In genomic region chr6:75208564-75209431, GRCh38 we compare ENCODE assay signal across 8 cellular contexts. TPM values are rescaled to one million over a fixed set of nuclear protein-coding genes. Genes with fewer than 3 reads are reported as not detected.
DNase-seq lines count a peak whose midpoint lies in the region; ATAC-seq and TF ChIP-seq lines count a peak whose summit lies in the region.

No MANE protein-coding gene starts in this region.

- DNase-seq in DMS79 (lab: John Stamatoyannopoulos, UW) (peak; percentile 41), HuH-7.5 (ENCODE audit: low spot score) (peak; percentile 83), PC-9 (peak; percentile 63 to 83), fibroblast of pulmonary artery (ENCODE audit: low read depth) (peak; percentile 88), neuronal stem cell (ENCODE audit: low spot score) (peak; percentile 86)
- peak; percentile 90 to 92 for DNase-seq in activated T-cell treated with anti-CD3 and anti-CD28 coated beads, Interleukin-2, amount 50 U/mL, for 48 hours

- H2BK15ac ChIP-seq in neuronal stem cell (ENCODE audit: low read length): no peak overlapping the region

- H2BK5ac ChIP-seq in neuronal stem cell (ENCODE audit: low read length): no peak overlapping the region

- peaks cover 8% of the 10 kb centered on the region; the same call in 1 of the 2 replicates for H3F3A ChIP-seq in PC-9 (ENCODE audit: insufficient read depth, low read depth)

- CTCF ChIA-PET in PC-9 (lab: Charles Lee): interaction anchor here (0.5 to 1.6 kb wide), 22 partner anchors 12 to 1627 kb away, joined by 3 to 19 read pairs (median 3); no protein-coding TSS in a partner anchor

- H4K91ac ChIP-seq in neuronal stem cell (ENCODE audit: low read depth, low read length, poor library complexity): no peak overlapping the region

- POLR2A ChIA-PET in PC-9 (lab: Charles Lee; ENCODE audit: unreplicated experiment): no interaction called here

- H3K4me1 ChIP-seq in PC-9 (replicated peaks; ENCODE audit: insufficient read depth): peaks cover 25% of the 10 kb centered on the region; the same call in 1 of the 2 replicates
- H3K4me1 ChIP-seq in neuronal stem cell (ENCODE audit: control insufficient read depth in 2 of 2, insufficient read depth in 1 of 2, low read depth in 1 of 2, low read length in 2 of 2): peaks cover 5 to 21% of the 10 kb centered on the region in 2 donors
- peaks cover 2 to 76% (median 69%) of the 10 kb centered on the region in 5 donors for H3K4me1 ChIP-seq in subcutaneous abdominal adipose tissue (ENCODE audit: control insufficient read depth in 5 of 5, insufficient read depth in 5 of 5, low read length in 5 of 5)

- no peaks in the 10 kb centered on the region for H3K79me1 ChIP-seq in neuronal stem cell (ENCODE audit: low read depth, low read length)

- H3K27ac ChIP-seq in PC-9 (no peak overlapping the region), neuronal stem cell (replicated peaks; ENCODE audit: low read length) (no peak overlapping the region), subcutaneous abdominal adipose tissue (ENCODE audit: low read depth, low read length) (peak overlapping the region; percentile 21)

- no peak overlapping the region for H3K18ac ChIP-seq in neuronal stem cell (ENCODE audit: low read length)

- no TSS peak for BruUV-seq in PC-9 (replicated peaks; lab: Mats Ljungman, UMichigan)

- no peak overlapping the region for H2BK12ac ChIP-seq in neuronal stem cell (ENCODE audit: low read length)

- H3K36me3 ChIP-seq in PC-9 (ENCODE audit: low read depth) (no peaks in the 10 kb centered on the region), neuronal stem cell (replicated peaks in 1 of 2; ENCODE audit: control insufficient read depth in 2 of 2, insufficient read depth in 2 of 2, low read length in 2 of 2) (no peaks in the 10 kb centered on the region), subcutaneous abdominal adipose tissue (ENCODE audit: control insufficient read depth in 5 of 5, insufficient read depth in 5 of 5, low read length in 5 of 5) (no peaks in the 10 kb centered on the region)

- TF ChIP-seq CTCF in PC-9 (conservative IDR thresholded peaks at IDR 0.05) (peak; percentile 88), fibroblast of pulmonary artery (IDR thresholded peaks at IDR 0.05; ENCODE audit: low read length, missing control alignments) (peak; percentile 87)

- no CpG with 5 or more reads among the region's 26 CpGs for WGBS in neuronal stem cell (ENCODE audit: extremely low coverage in 2 of 2, insufficient read length in 2 of 2, insufficient replicate concordance in 1 of 2), 2 donors

- H3K14ac ChIP-seq in neuronal stem cell (ENCODE audit: low read length): no peak overlapping the region

- no peak overlapping the region for H2AK5ac ChIP-seq in neuronal stem cell (ENCODE audit: low read depth, low read length)

- H3K79me2 ChIP-seq in PC-9 (ENCODE audit: low read depth): no peaks in the 10 kb centered on the region

- no peak overlapping the region for H3K9ac ChIP-seq in neuronal stem cell (ENCODE audit: low read depth, low read length, poor library complexity)
- H3K9ac ChIP-seq in subcutaneous abdominal adipose tissue (ENCODE audit: low read length in 5 of 5): peak overlapping the region in 4 of 5 donors; percentile 2 to 57 (median 28)

- H3K23ac ChIP-seq in neuronal stem cell (ENCODE audit: low read depth, low read length, poor library complexity): no peak overlapping the region

- H3K4me3 ChIP-seq in PC-9 (no peak overlapping the region), fibroblast of pulmonary artery (replicated peaks; ENCODE audit: low read depth, low read length) (peak overlapping the region; percentile 24), neuronal stem cell (ENCODE audit: low read length in 2 of 2) (no peak overlapping the region), subcutaneous abdominal adipose tissue (ENCODE audit: low read depth in 1 of 5, low read length in 5 of 5) (peak overlapping the region; percentile 56 to 85 (median 72))

- intact Hi-C loops in PC-9 (cut with micrococcal nuclease; ENCODE audit: unreplicated experiment): loop anchor here (1.0 to 10.0 kb wide), 12 partner anchors 106 to 1534 kb away; no protein-coding TSS in a partner anchor

- ATAC-seq in GM21619 (IDR thresholded peaks at IDR 0.05; ENCODE audit: unreplicated experiment): peak; percentile 70

- 0 out of 2 replicates have a peak, but pooled peaks cover 4% of the 10 kb centered on the region for H3K27me3 ChIP-seq in PC-9 (ENCODE audit: insufficient read depth, low read depth)
- H3K27me3 ChIP-seq in neuronal stem cell (ENCODE audit: control insufficient read depth in 3 of 3, insufficient read depth in 3 of 3, low read depth in 1 of 3, low read length in 3 of 3): peaks cover 15 to 70% (median 49%) of the 10 kb centered on the region in 3 experiments
- H3K27me3 ChIP-seq in subcutaneous abdominal adipose tissue (ENCODE audit: control insufficient read depth in 5 of 5, insufficient read depth in 4 of 5, low read length in 5 of 5): peaks cover 0 to 11% (median 0%) of the 10 kb centered on the region in 5 donors

- H2AFZ ChIP-seq in PC-9 (no peak overlapping the region), neuronal stem cell (ENCODE audit: low read length) (no peak overlapping the region)

- no peaks in the 10 kb centered on the region for H3K9me3 ChIP-seq in PC-9 (ENCODE audit: insufficient read depth, low read depth)
- H3K9me3 ChIP-seq in neuronal stem cell (replicated peaks in 1 of 2; ENCODE audit: control insufficient read depth in 2 of 2, insufficient read depth in 1 of 2, low read depth in 1 of 2, low read length in 2 of 2): no peaks in the 10 kb centered on the region
- no peaks in the 10 kb centered on the region for H3K9me3 ChIP-seq in subcutaneous abdominal adipose tissue (ENCODE audit: control insufficient read depth in 5 of 5, low read length in 5 of 5)

- H3K4me2 ChIP-seq in PC-9 (peak overlapping the region; percentile 49), neuronal stem cell (ENCODE audit: insufficient read depth, low read length, poor library complexity, severe bottlenecking) (peak overlapping the region; percentile 37)

- no peaks in the 10 kb centered on the region for H3K9me2 ChIP-seq in PC-9 (ENCODE audit: insufficient read depth)

- no peaks in the 10 kb centered on the region for H4K20me1 ChIP-seq in PC-9 (ENCODE audit: insufficient read depth)

- no peak overlapping the region for H3K4ac ChIP-seq in neuronal stem cell (ENCODE audit: low read length)

- H4K8ac ChIP-seq in neuronal stem cell (ENCODE audit: low read depth, low read length): no peak overlapping the region

- H2BK120ac ChIP-seq in neuronal stem cell (ENCODE audit: low read depth, low read length): no peak overlapping the region

RNA-seq across cellular contexts. Expression of gene COL12A1, which starts 2.9 kb away (rescaled TPM):
- total RNA-seq in PC-9 (2021): 12.5 and 18.7 TPM in 2 replicates
- polyA plus RNA-seq in neuronal stem cell (2013, experiment 1 of 2): 1.2 TPM
- polyA plus RNA-seq in neuronal stem cell (2013, experiment 2 of 2): 0.98 TPM

RNA-seq across cellular contexts. Expression of gene COX7A2, which starts 34.8 kb away (rescaled TPM):
- total RNA-seq in PC-9 (2021): 484 and 524 TPM in 2 replicates
- 1,152 TPM for polyA plus RNA-seq in neuronal stem cell (2013, experiment 1 of 2)
- polyA plus RNA-seq in neuronal stem cell (2013, experiment 2 of 2): 1,071 TPM

Comparison
In these comparisons a context has a peak if more than half of its experiments do, and no peak if none do; other contexts are left out.
1. DNase-seq: peak in every context shown above with its lines; median percentile 91 in activated T-cell treated with anti-CD3 and anti-CD28 coated beads, Interleukin-2, amount 50 U/mL, for 48 hours; 88 in fibroblast of pulmonary artery; 86 in neuronal stem cell; 83 in HuH-7.5; 73 in PC-9; 41 in DMS79.
2. H3K4me3 ChIP-seq: peak in fibroblast of pulmonary artery (single experiment) and subcutaneous abdominal adipose tissue (5 of 5); none in PC-9 (single experiment) and neuronal stem cell (0 of 2).